ENCODE assay signal across 8 cellular contexts in genomic region chr12:65156366-65156831, GRCh38. TPM values are rescaled to one million over a fixed set of nuclear protein-coding genes. Genes with fewer than 3 reads are reported as not detected.
DNase-seq lines count a peak whose midpoint lies in the region; ATAC-seq and TF ChIP-seq lines count a peak whose summit lies in the region.

No MANE protein-coding gene starts in this region.

- peaks cover 4% of the 10 kb centered on the region for H3K27me3 Mint-ChIP-seq in activated naive CD4-positive, alpha-beta T cell treated with anti-CD3 and anti-CD28 coated beads, Interleukin-2, amount 50 U/mL, for 24 hours
- H3K27me3 Mint-ChIP-seq in naive thymus-derived CD4-positive, alpha-beta T cell, result peaks cover 12 to 27% (median 25%) of the 10 kb centered on the region in 5 donors

- no peak for TF ChIP-seq CTCF in esophagus squamous epithelium (IDR thresholded peaks at IDR 0.05)

- H3K4me3 Mint-ChIP-seq in activated naive CD4-positive, alpha-beta T cell treated with anti-CD3 and anti-CD28 coated beads, Interleukin-2, amount 50 U/mL, for 24 hours, result peak overlapping the region; percentile 56
- peak overlapping the region in 6 of 10 donors; percentile 4 to 53 (median 36) for H3K4me3 Mint-ChIP-seq in naive thymus-derived CD4-positive, alpha-beta T cell

- intact Hi-C loops in naive thymus-derived CD4-positive, alpha-beta T cell (cut with micrococcal nuclease), result loop anchor here in 1 of 2 donors (1.0 kb wide), 2 partner anchors 13 to 76 kb away; partner anchors contain the start of gene LEMD3
- intact Hi-C loops in esophagus squamous epithelium (cut with DNase I), result no loop called here

- no peak overlapping the region for H3K27ac ChIP-seq in naive thymus-derived CD4-positive, alpha-beta T cell (ENCODE audit: low read depth, low read length)
- no peak overlapping the region for H3K27ac ChIP-seq in esophagus squamous epithelium

- WGBS in esophagus squamous epithelium, 2 donors, result 48 to 61% methylated on average over 2 of the region's 2 CpGs

- H3K4me1 Mint-ChIP-seq in activated naive CD4-positive, alpha-beta T cell treated with anti-CD3 and anti-CD28 coated beads, Interleukin-2, amount 50 U/mL, for 24 hours, result peaks cover 16% of the 10 kb centered on the region
- H3K4me1 Mint-ChIP-seq in naive thymus-derived CD4-positive, alpha-beta T cell, result peaks cover 6 to 16% (median 11%) of the 10 kb centered on the region in 7 donors

- no peaks in the 10 kb centered on the region for H3K9me3 ChIP-seq in naive thymus-derived CD4-positive, alpha-beta T cell (ENCODE audit: control insufficient read depth in 2 of 3, low read length in 3 of 3)
- H3K9me3 ChIP-seq in esophagus squamous epithelium, result no peaks in the 10 kb centered on the region

- H3K36me3 Mint-ChIP-seq in activated naive CD4-positive, alpha-beta T cell treated with anti-CD3 and anti-CD28 coated beads, Interleukin-2, amount 50 U/mL, for 24 hours, result no peaks in the 10 kb centered on the region
- H3K36me3 Mint-ChIP-seq in naive thymus-derived CD4-positive, alpha-beta T cell, result peaks cover 0 to 13% (median 0%) of the 10 kb centered on the region in 5 donors

- CTCF ChIA-PET in naive thymus-derived CD4-positive, alpha-beta T cell (lab: Charles Lee), result interaction anchor here (0.9 kb wide), 1 partner anchor 74 kb away, joined by 3 read pairs; no protein-coding TSS in a partner anchor

- POLR2A ChIA-PET in naive thymus-derived CD4-positive, alpha-beta T cell (lab: Charles Lee), result interaction anchor here (1.6 kb wide), 1 partner anchor 13 kb away, joined by 10 read pairs; the partner anchor contains the start of gene LEMD3

- peaks cover 0 to 10% of the 10 kb centered on the region in 2 donors for H3K4me1 ChIP-seq in naive thymus-derived CD4-positive, alpha-beta T cell (ENCODE audit: control insufficient read depth in 2 of 2, insufficient read depth in 2 of 2, low read length in 2 of 2)
- H3K4me1 ChIP-seq in esophagus squamous epithelium, result no peaks in the 10 kb centered on the region

- no peak overlapping the region for H3K4me3 ChIP-seq in naive thymus-derived CD4-positive, alpha-beta T cell (ENCODE audit: low read length)
- no peak overlapping the region for H3K4me3 ChIP-seq in esophagus squamous epithelium

- 0 out of 2 replicates have a peak, but pooled peaks have one; percentile 20 for TF ChIP-seq POLR2A in Raji (IDR thresholded peaks at IDR 0.05; ENCODE audit: insufficient read depth, low read depth, low read length)
- no peak for TF ChIP-seq POLR2A in esophagus squamous epithelium (IDR thresholded peaks at IDR 0.05)

- ATAC-seq in HG02981 (IDR thresholded peaks at IDR 0.05; ENCODE audit: unreplicated experiment), result peak; percentile 89
- ATAC-seq in naive thymus-derived CD4-positive, alpha-beta T cell, result peak; percentile 49

- peak overlapping the region; percentile 66 for H3K27ac Mint-ChIP-seq in activated naive CD4-positive, alpha-beta T cell treated with anti-CD3 and anti-CD28 coated beads, Interleukin-2, amount 50 U/mL, for 24 hours
- H3K27ac Mint-ChIP-seq in naive thymus-derived CD4-positive, alpha-beta T cell, result peak overlapping the region in 6 of 9 donors; percentile 3 to 73 (median 37)

- H3K36me3 ChIP-seq in naive thymus-derived CD4-positive, alpha-beta T cell (ENCODE audit: control insufficient read depth in 2 of 3, insufficient read depth in 3 of 3, low read length in 3 of 3), result no peaks in the 10 kb centered on the region
- no peaks in the 10 kb centered on the region for H3K36me3 ChIP-seq in esophagus squamous epithelium

- no peaks in the 10 kb centered on the region for H3K9me3 Mint-ChIP-seq in activated naive CD4-positive, alpha-beta T cell treated with anti-CD3 and anti-CD28 coated beads, Interleukin-2, amount 50 U/mL, for 24 hours
- peaks cover 0 to 3% (median 0%) of the 10 kb centered on the region in 11 donors for H3K9me3 Mint-ChIP-seq in naive thymus-derived CD4-positive, alpha-beta T cell

- no peaks in the 10 kb centered on the region for H3K27me3 ChIP-seq in naive thymus-derived CD4-positive, alpha-beta T cell (ENCODE audit: control insufficient read depth in 2 of 2, insufficient read depth in 2 of 2, low read length in 2 of 2)
- H3K27me3 ChIP-seq in esophagus squamous epithelium, result peaks cover 0 to 24% (median 0%) of the 10 kb centered on the region in 4 donors

- no peak for DNase-seq in activated naive CD4-positive, alpha-beta T cell treated with anti-CD3 and anti-CD28 coated beads, Interleukin-2, amount 50 U/mL, for 16 hours
- peak in 6 of 9 donors; percentile 14 to 43 (median 26) for DNase-seq in naive thymus-derived CD4-positive, alpha-beta T cell
- no peak for DNase-seq in esophagus squamous epithelium (lab: John Stamatoyannopoulos, UW)
- no peak for DNase-seq in effector CD4-positive, alpha-beta T cell
- DNase-seq in NCI-H774 (lab: John Stamatoyannopoulos, UW), result no peak

RNA-seq across cellular contexts. Expression of gene LEMD3, which starts 13.0 kb away (rescaled TPM):
- total RNA-seq in naive thymus-derived CD4-positive, alpha-beta T cell, result 10 to 100 TPM; 37.8 to 60.1 (median 52.8) TPM
- polyA plus RNA-seq in naive thymus-derived CD4-positive, alpha-beta T cell, result 10 to 100 TPM; 33.3 to 35.8 TPM
- total RNA-seq in esophagus squamous epithelium, result 10 to 100 TPM; 16.1 to 46.6 (median 30.0) TPM

RNA-seq across cellular contexts. Expression of gene WIF1, which starts 35.3 kb away (rescaled TPM):
- total RNA-seq in naive thymus-derived CD4-positive, alpha-beta T cell, result not detected
- polyA plus RNA-seq in naive thymus-derived CD4-positive, alpha-beta T cell, result not detected
- 1 to 10 TPM in 1 of 4 donors, not detected in 3; 6.1 TPM for total RNA-seq in esophagus squamous epithelium

Comparison
In these comparisons a context has a peak if more than half of its experiments do, and no peak if none do; other contexts are left out.
1. DNase-seq: peak in naive thymus-derived CD4-positive, alpha-beta T cell (6 of 9); none in activated naive CD4-positive, alpha-beta T cell treated with anti-CD3 and anti-CD28 coated beads, Interleukin-2, amount 50 U/mL, for 16 hours (single experiment), esophagus squamous epithelium (single experiment), effector CD4-positive, alpha-beta T cell (single experiment) and NCI-H774 (single experiment).